Comparison of ENCODE assay signal across 8 cellular contexts in genomic region chr6:99151634-99152344, GRCh38.
DNase-seq lines count a peak whose midpoint lies in the region; ATAC-seq, FAIRE-seq and TF ChIP-seq lines count a peak whose summit lies in the region.

No MANE protein-coding gene starts in this region.

- H3K36me3 Mint-ChIP-seq in nephron progenitor cell (ENCODE audit: low read depth), result no peaks in the 10 kb centered on the region

- no peak overlapping the region for H3K4me3 Mint-ChIP-seq in nephron progenitor cell

- FAIRE-seq in bronchial epithelial cell (lab: Jason Lieb, UNC), result no peak

- H3K27me3 Mint-ChIP-seq in nephron progenitor cell (ENCODE audit: low read depth, poor library complexity), result peaks cover 9% of the 10 kb centered on the region

- H3K4me1 Mint-ChIP-seq in nephron progenitor cell, result no peaks in the 10 kb centered on the region

- POLR2A ChIA-PET in Panc1 (lab: Charles Lee), result no interaction called here

- H3K27me3 ChIP-seq in Panc1 (ENCODE audit: control insufficient read depth, insufficient read depth, low read length) (peaks cover 4% of the 10 kb centered on the region; the same call in 1 of the 2 replicates), bronchial epithelial cell (ENCODE audit: control insufficient read depth, insufficient read depth, low read length) (no peaks in the 10 kb centered on the region)

- H3K36me3 ChIP-seq in Panc1 (ENCODE audit: control insufficient read depth, insufficient read depth, low read length), result no peaks in the 10 kb centered on the region
- H3K36me3 ChIP-seq in bronchial epithelial cell (ENCODE audit: control insufficient read depth, insufficient read depth, low read length), result no peaks in the 10 kb centered on the region

- H3K27ac Mint-ChIP-seq in nephron progenitor cell, result no peak overlapping the region

- DNase-seq in NCI-H1105 treated with DMSO at 0.1 percent for 48 hours (lab: John Stamatoyannopoulos, UW) (peak; percentile 9), NCI-H1105 (lab: John Stamatoyannopoulos, UW) (no peak), Panc1 (ENCODE audit: low read depth, low spot score) (peak; percentile 13), bronchial epithelial cell (ENCODE audit: low read depth) (peak; percentile 46), nephron progenitor cell (peak; percentile 73), mesenteric fat pad (ENCODE audit: low spot score) (no peak)

- CTCF ChIA-PET in Panc1 (lab: Charles Lee), result interaction anchor here (0.6 kb wide), 1 partner anchor 42 kb away, joined by 3 read pairs; no protein-coding TSS in a partner anchor

- TF ChIP-seq CTCF in Panc1 (IDR thresholded peaks at IDR 0.05) (peak; percentile 86), bronchial epithelial cell (IDR thresholded peaks at IDR 0.05; ENCODE audit: insufficient read depth, low read length, severe bottlenecking) (peak; percentile 75), nephron progenitor cell (IDR thresholded peaks at IDR 0.05) (peak; percentile 61)

- no peak overlapping the region for H3K4me3 ChIP-seq in Panc1 (ENCODE audit: low read depth in 2 of 2, low read length in 2 of 2)
- no peak overlapping the region for H3K4me3 ChIP-seq in bronchial epithelial cell (ENCODE audit: low read depth, low read length)

- H3K9me3 ChIP-seq in Panc1 (ENCODE audit: control insufficient read depth, insufficient read depth, low read depth, low read length), result no peaks in the 10 kb centered on the region

- H3K4me1 ChIP-seq in Panc1 (ENCODE audit: control insufficient read depth, insufficient read depth, low read length), result no peaks in the 10 kb centered on the region

- BruUV-seq in Panc1 (replicated peaks; lab: Mats Ljungman, UMichigan), result no TSS peak

- intact Hi-C loops in Panc1 (cut with micrococcal nuclease; ENCODE audit: unreplicated experiment), result loop anchor here (5.0 kb wide), 1 partner anchor 91 kb away; no protein-coding TSS in a partner anchor

- in situ Hi-C loops in Panc1 (cut with HindIII; ENCODE audit: low pct_unique_long_range_greater_than_20kb, low sequenced_read_pairs), result no loop called here

- ATAC-seq in GM19372 (IDR thresholded peaks at IDR 0.05; ENCODE audit: low read depth, unreplicated experiment) (peak; percentile 99), HG03175 (IDR thresholded peaks at IDR 0.05; ENCODE audit: unreplicated experiment) (peak; percentile 94), Panc1 (peak; percentile 87)

- H3K27ac ChIP-seq in Panc1 (ENCODE audit: low read length), result no peak overlapping the region

- H3K9me3 Mint-ChIP-seq in nephron progenitor cell, result no peaks in the 10 kb centered on the region

Comparison
In these comparisons a context has a peak if more than half of its experiments do, and no peak if none do; other contexts are left out.
1. DNase-seq: peak in NCI-H1105 treated with DMSO at 0.1 percent for 48 hours (single experiment), Panc1 (single experiment), bronchial epithelial cell (single experiment) and nephron progenitor cell (single experiment); none in NCI-H1105 (single experiment) and mesenteric fat pad (single experiment).
2. Peak in every context shown above with its lines, with median percentiles within 50 percentile points of each other: ATAC-seq and CTCF ChIP-seq.